Comparison of ENCODE assay signal across 1 cellular context in genomic region chr3:15049584-15049983, GRCh38.
A peak's percentile ranks its signal among the peaks of the same experiment; 100 is the strongest.
TF ChIP-seq lines count a peak whose summit lies in the region.

No MANE protein-coding gene starts in this region.

TF ChIP-seq in HepG2, 621 proteins besides CTCF, POLR2A, EP300 and RAD21:
- TF ChIP-seq ZNF777 (CRISPR knock-in tag; IDR thresholded peaks at IDR 0.05) (no peak), ZNF251 (CRISPR knock-in tag; IDR thresholded peaks at IDR 0.05) (no peak), SIN3A (IDR thresholded peaks at IDR 0.05; ENCODE audit: borderline replicate concordance, low read depth, low read length) (no peak), POGZ (CRISPR knock-in tag; IDR thresholded peaks at IDR 0.05) (0 out of 2 replicates have a peak, but pooled peaks have one; percentile 17), ZNF891 (CRISPR knock-in tag; IDR thresholded peaks at IDR 0.05) (no peak), ATF2 (CRISPR knock-in tag; IDR thresholded peaks at IDR 0.05) (no peak), GRHL1 (CRISPR knock-in tag; conservative IDR thresholded peaks at IDR 0.05) (no peak), ETS1 (CRISPR knock-in tag; IDR thresholded peaks at IDR 0.05) (no peak), DBP (CRISPR knock-in tag; IDR thresholded peaks at IDR 0.05; ENCODE audit: not compliant biosample characterization) (no peak), MTA1 (CRISPR knock-in tag; IDR thresholded peaks at IDR 0.05; ENCODE audit: borderline replicate concordance) (no peak), MED8 (CRISPR knock-in tag; IDR thresholded peaks at IDR 0.05; ENCODE audit: insufficient replicate concordance) (no peak), ELF3 (CRISPR knock-in tag; IDR thresholded peaks at IDR 0.05) (no peak), KDM1A (CRISPR knock-in tag; IDR thresholded peaks at IDR 0.05) (0 out of 2 replicates have a peak, but pooled peaks have one; percentile 26), DMAP1 (CRISPR knock-in tag; IDR thresholded peaks at IDR 0.05) (no peak), SRSF4 (IDR thresholded peaks at IDR 0.05; ENCODE audit: low read depth, low read length, poor library complexity, severe bottlenecking) (no peak), HNF4A (CRISPR knock-in tag; IDR thresholded peaks at IDR 0.05) (peak; percentile 46), ZMYM4 (CRISPR knock-in tag; IDR thresholded peaks at IDR 0.05) (no peak), ZNF770 (CRISPR knock-in tag; IDR thresholded peaks at IDR 0.05) (peak; percentile 97), ZNF225 (CRISPR knock-in tag; IDR thresholded peaks at IDR 0.05) (no peak), EZH2 (conservative IDR thresholded peaks at IDR 0.05; ENCODE audit: low read depth, low read length) (no peak), TGIF2 (CRISPR knock-in tag; IDR thresholded peaks at IDR 0.05) (no peak), ZNF597 (CRISPR knock-in tag; IDR thresholded peaks at IDR 0.05) (no peak), ZNF256 (CRISPR knock-in tag; conservative IDR thresholded peaks at IDR 0.05) (no peak), JARID2 (CRISPR knock-in tag; IDR thresholded peaks at IDR 0.05; ENCODE audit: insufficient replicate concordance) (no peak), SAFB2 (CRISPR knock-in tag; IDR thresholded peaks at IDR 0.05; ENCODE audit: borderline replicate concordance, low read depth) (no peak), ZNF343 (CRISPR knock-in tag; IDR thresholded peaks at IDR 0.05) (no peak), REPIN1 (CRISPR knock-in tag; IDR thresholded peaks at IDR 0.05; ENCODE audit: borderline replicate concordance, low read depth) (no peak), ZKSCAN8 (CRISPR knock-in tag; IDR thresholded peaks at IDR 0.05; ENCODE audit: borderline replicate concordance) (no peak), RARA (CRISPR knock-in tag; IDR thresholded peaks at IDR 0.05) (peak; percentile 54), ZSCAN25 (CRISPR knock-in tag; IDR thresholded peaks at IDR 0.05) (no peak), ZMYM3 (CRISPR knock-in tag; IDR thresholded peaks at IDR 0.05) (peak; percentile 82), TFDP1 (CRISPR knock-in tag; IDR thresholded peaks at IDR 0.05; ENCODE audit: borderline replicate concordance) (no peak), SNAPC2 (CRISPR knock-in tag; IDR thresholded peaks at IDR 0.05) (no peak), PLRG1 (conservative IDR thresholded peaks at IDR 0.05) (no peak), TARDBP (CRISPR knock-in tag; IDR thresholded peaks at IDR 0.05) (no peak), ZNF441 (CRISPR knock-in tag; IDR thresholded peaks at IDR 0.05; ENCODE audit: borderline replicate concordance) (peak; percentile 60), KLF13 (CRISPR knock-in tag; IDR thresholded peaks at IDR 0.05) (no peak), GMEB1 (CRISPR knock-in tag; IDR thresholded peaks at IDR 0.05; ENCODE audit: borderline replicate concordance) (no peak), ATRX (CRISPR knock-in tag; IDR thresholded peaks at IDR 0.05; ENCODE audit: borderline replicate concordance) (no peak), RFX5 (IDR thresholded peaks at IDR 0.05; ENCODE audit: low read depth, low read length) (no peak), TEAD3 (CRISPR knock-in tag; optimal IDR thresholded peaks at IDR 0.05; ENCODE audit: borderline replicate concordance) (peak; percentile 57), ZNF709 (CRISPR knock-in tag; IDR thresholded peaks at IDR 0.05) (no peak), CSRNP1 (CRISPR knock-in tag; IDR thresholded peaks at IDR 0.05) (no peak), ZNF552 (CRISPR knock-in tag; IDR thresholded peaks at IDR 0.05; ENCODE audit: borderline replicate concordance) (no peak), SPEN (CRISPR knock-in tag; IDR thresholded peaks at IDR 0.05; ENCODE audit: low read depth) (no peak), BCL6 (CRISPR knock-in tag; IDR thresholded peaks at IDR 0.05) (no peak), BCLAF1 (IDR thresholded peaks at IDR 0.05) (no peak), ZIK1 (CRISPR knock-in tag; IDR thresholded peaks at IDR 0.05; ENCODE audit: borderline replicate concordance, low read depth) (no peak), HNF4G (IDR thresholded peaks at IDR 0.05; ENCODE audit: borderline replicate concordance, low read depth, low read length) (no peak), HNF4G (CRISPR knock-in tag; IDR thresholded peaks at IDR 0.05; ENCODE audit: borderline replicate concordance, low read depth) (no peak), POLR2AphosphoS5 (IDR thresholded peaks at IDR 0.05; ENCODE audit: low read depth, low read length) (peak; percentile 21; the same call in 1 of the 2 replicates), ZNF383 (CRISPR knock-in tag; IDR thresholded peaks at IDR 0.05; ENCODE audit: borderline replicate concordance) (no peak)
